In the genomic region with DNA sequence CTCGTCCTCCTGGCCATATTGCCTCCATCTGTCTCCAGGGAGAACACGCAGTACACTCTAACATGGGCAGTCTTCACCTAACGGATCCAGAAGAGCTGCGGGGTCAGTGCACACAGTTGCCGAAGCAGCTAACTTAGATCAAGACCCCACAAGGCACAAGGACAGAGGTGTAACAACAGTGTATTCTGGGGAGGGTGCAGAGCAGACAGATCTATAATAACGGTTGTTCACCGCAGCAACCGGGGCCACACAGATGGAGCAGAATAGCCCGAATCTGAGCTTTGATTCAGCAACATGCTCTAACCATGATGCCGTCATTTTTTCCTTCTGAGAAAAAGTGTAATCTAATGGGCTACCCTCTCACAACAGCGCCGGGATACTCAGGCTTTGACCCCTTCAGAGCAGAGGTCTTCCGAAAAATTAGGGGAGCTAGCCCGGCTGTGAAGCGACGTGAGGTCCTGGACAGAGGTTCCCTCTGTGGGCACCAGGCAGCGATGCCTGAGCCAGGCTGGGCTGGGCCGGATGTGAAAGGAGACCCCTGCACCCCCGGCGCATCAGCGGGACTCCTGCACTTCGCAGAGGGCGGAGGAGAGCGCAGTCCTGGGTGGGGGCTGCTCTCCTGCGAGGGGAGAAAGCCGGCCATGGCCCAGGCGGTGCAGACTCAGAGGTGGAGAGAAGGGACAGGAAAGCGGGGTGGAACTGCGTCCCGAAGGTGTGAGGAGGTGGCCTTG, we compare ENCODE assay signal across 8 cellular contexts. TPM values are rescaled to one million over a fixed set of nuclear protein-coding genes. Genes with fewer than 3 reads are reported as not detected.
DNase-seq lines count a peak whose midpoint lies in the region; ATAC-seq and TF ChIP-seq lines count a peak whose summit lies in the region.

No MANE protein-coding gene starts in this region.

- H3K36me3 Mint-ChIP-seq in activated naive CD8-positive, alpha-beta T cell treated with anti-CD3 and anti-CD28 coated beads, Interleukin-2, amount 10 ng/mL, durations not matched to agents 7 days and 5 days: peaks cover 2% of the 10 kb centered on the region

- peak; percentile 14 for ATAC-seq in HG02571 (IDR thresholded peaks at IDR 0.05; ENCODE audit: unreplicated experiment)
- ATAC-seq in activated naive CD8-positive, alpha-beta T cell treated with anti-CD3 and anti-CD28 coated beads, Interleukin-2, amount 10 ng/mL, durations not matched to agents 7 days and 5 days (ENCODE audit: low read depth): peak; percentile 9

- intact Hi-C loops in PC-9 (cut with micrococcal nuclease; ENCODE audit: unreplicated experiment): loop anchor here (1.0 kb wide), 1 partner anchor 57 kb away; the partner anchor contains the start of gene BCL9

- H3K27ac ChIP-seq in PC-9 (no peak overlapping the region), right atrium auricular region (peak overlapping the region; percentile 92), rectal smooth muscle tissue (ENCODE audit: low read depth, low read length) (peak overlapping the region; percentile 78)

- H3K4me3 Mint-ChIP-seq in activated naive CD8-positive, alpha-beta T cell treated with anti-CD3 and anti-CD28 coated beads, Interleukin-2, amount 10 ng/mL, durations not matched to agents 7 days and 5 days: peak overlapping the region; percentile 92

- H3K4me3 ChIP-seq in PC-9: peak overlapping the region; percentile 65
- peak overlapping the region; percentile 72 to 75 for H3K4me3 ChIP-seq in right atrium auricular region
- H3K4me3 ChIP-seq in rectal smooth muscle tissue (ENCODE audit: low read length): peak overlapping the region; percentile 81

- H3K9ac ChIP-seq in rectal smooth muscle tissue (ENCODE audit: low read length): peak overlapping the region; percentile 46

- H3K9me3 ChIP-seq in PC-9 (ENCODE audit: insufficient read depth, low read depth) (no peaks in the 10 kb centered on the region), right atrium auricular region (no peaks in the 10 kb centered on the region)

- POLR2A ChIA-PET in PC-9 (lab: Charles Lee; ENCODE audit: unreplicated experiment): interaction anchor here (0.6 to 1.0 kb wide), 5 partner anchors 54 to 183 kb away, joined by 3 to 35 read pairs (median 4); partner anchors contain the start of genes ACP6 and BCL9
- POLR2A ChIA-PET in activated naive CD8-positive, alpha-beta T cell treated with anti-CD3 and anti-CD28 coated beads, Interleukin-2, amount 10 ng/mL, durations not matched to agents 7 days and 5 days (lab: Charles Lee): interaction anchor here (0.6 to 2.1 kb wide), 7 partner anchors 10 to 515 kb away, joined by 3 to 33 read pairs (median 4); partner anchors contain the start of gene BCL9

- CTCF ChIA-PET in PC-9 (lab: Charles Lee): interaction anchor here (0.6 to 0.7 kb wide), 2 partner anchors 48 to 57 kb away, joined by 3 to 10 read pairs; partner anchors contain the start of gene BCL9

- no peaks in the 10 kb centered on the region for H3K9me2 ChIP-seq in PC-9 (ENCODE audit: insufficient read depth)

- 0 out of 2 replicates have a peak, but pooled peaks cover 3% of the 10 kb centered on the region for H3F3A ChIP-seq in PC-9 (ENCODE audit: insufficient read depth, low read depth)

- no peaks in the 10 kb centered on the region for H3K9me3 Mint-ChIP-seq in activated naive CD8-positive, alpha-beta T cell treated with anti-CD3 and anti-CD28 coated beads, Interleukin-2, amount 10 ng/mL, durations not matched to agents 7 days and 5 days

- BruUV-seq in PC-9 (replicated peaks; lab: Mats Ljungman, UMichigan): TSS peak; percentile 80

- peaks cover 15% of the 10 kb centered on the region for H3K4me1 ChIP-seq in PC-9 (replicated peaks; ENCODE audit: insufficient read depth)
- peaks cover 0 to 26% of the 10 kb centered on the region in 2 donors for H3K4me1 ChIP-seq in right atrium auricular region
- H3K4me1 ChIP-seq in rectal smooth muscle tissue (ENCODE audit: control insufficient read depth, insufficient read depth, low read length): peaks cover 8% of the 10 kb centered on the region

- peak overlapping the region; percentile 96 for H3K27ac Mint-ChIP-seq in activated naive CD8-positive, alpha-beta T cell treated with anti-CD3 and anti-CD28 coated beads, Interleukin-2, amount 10 ng/mL, durations not matched to agents 7 days and 5 days

- peaks cover 17% of the 10 kb centered on the region for H3K4me1 Mint-ChIP-seq in activated naive CD8-positive, alpha-beta T cell treated with anti-CD3 and anti-CD28 coated beads, Interleukin-2, amount 10 ng/mL, durations not matched to agents 7 days and 5 days

- TF ChIP-seq CTCF in PC-9 (conservative IDR thresholded peaks at IDR 0.05) (no peak), right atrium auricular region (IDR thresholded peaks at IDR 0.05) (no peak)

- H3K36me3 ChIP-seq in PC-9 (ENCODE audit: low read depth) (no peaks in the 10 kb centered on the region), right atrium auricular region (no peaks in the 10 kb centered on the region), rectal smooth muscle tissue (ENCODE audit: control insufficient read depth, insufficient read depth, low read length) (no peaks in the 10 kb centered on the region)

- peak overlapping the region; percentile 93 for H3K4me2 ChIP-seq in PC-9

- H3K27me3 Mint-ChIP-seq in activated naive CD8-positive, alpha-beta T cell treated with anti-CD3 and anti-CD28 coated beads, Interleukin-2, amount 10 ng/mL, durations not matched to agents 7 days and 5 days: peaks cover 10% of the 10 kb centered on the region

- H3K27me3 ChIP-seq in PC-9 (ENCODE audit: insufficient read depth, low read depth) (no peaks in the 10 kb centered on the region), right atrium auricular region (no peaks in the 10 kb centered on the region), rectal smooth muscle tissue (ENCODE audit: control insufficient read depth, insufficient read depth, low read length) (no peaks in the 10 kb centered on the region)

- DNase-seq in EH (ENCODE audit: low read depth) (peak; percentile 12), PC-9 (peak in 1 of 2 experiments; percentile 16), right atrium auricular region (ENCODE audit: low spot score) (no peak), NCI-H226 (no peak), HPDE6-E6E7 (ENCODE audit: extremely low spot score) (no peak)
- peak; percentile 66 for DNase-seq in activated naive CD8-positive, alpha-beta T cell treated with anti-CD3 and anti-CD28 coated beads, Interleukin-2, amount 10 ng/mL, durations not matched to agents 7 days and 5 days

- no peaks in the 10 kb centered on the region for H4K20me1 ChIP-seq in PC-9 (ENCODE audit: insufficient read depth)

- peaks cover 34% of the 10 kb centered on the region for H3K79me2 ChIP-seq in PC-9 (ENCODE audit: low read depth)

- H2AFZ ChIP-seq in PC-9: peak overlapping the region; percentile 84

RNA-seq across cellular contexts. Expression of gene BCL9, which starts 57.5 kb away (rescaled TPM):
- total RNA-seq in PC-9 (2021) (31.3 and 32.2 TPM in 2 replicates), right atrium auricular region (10 to 100 TPM; 10.6 to 23.3 TPM)
- total RNA-seq in activated naive CD8-positive, alpha-beta T cell treated with anti-CD3 and anti-CD28 coated beads, Interleukin-2, amount 10 ng/mL, durations not matched to agents 7 days and 5 days: 10 to 100 TPM; 15.1 to 16.2 TPM

Comparison
In these comparisons a context has a peak if more than half of its experiments do, and no peak if none do; other contexts are left out.
1. DNase-seq: peak in EH (single experiment) and activated naive CD8-positive, alpha-beta T cell treated with anti-CD3 and anti-CD28 coated beads, Interleukin-2, amount 10 ng/mL, durations not matched to agents 7 days and 5 days (single experiment); none in right atrium auricular region (single experiment), NCI-H226 (single experiment) and HPDE6-E6E7 (single experiment).
2. Peak in every context shown above with its lines, with median percentiles within 50 percentile points of each other: H3K4me3 ChIP-seq.